2 cellular contexts compared by ENCODE assay signal in the genomic region with DNA sequence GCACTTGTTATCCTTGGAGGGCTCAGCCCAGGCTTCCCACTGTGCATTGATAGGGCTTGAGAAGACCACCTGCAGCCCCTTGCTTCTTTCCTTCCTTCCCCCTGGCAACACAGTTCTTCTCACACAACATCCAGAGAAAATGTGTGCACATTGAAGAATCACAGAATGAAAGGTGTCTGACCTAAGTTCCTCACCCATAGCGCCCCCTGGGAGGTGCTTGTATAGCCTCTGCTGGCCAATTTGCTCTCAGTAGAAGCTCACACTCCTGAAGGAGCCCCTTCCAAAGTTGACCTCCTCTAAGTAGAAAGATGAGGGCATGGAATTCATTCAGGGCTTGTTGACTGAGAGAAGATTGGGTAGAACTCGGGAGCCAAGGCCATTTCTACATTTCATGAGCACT.
TF ChIP-seq lines count a peak whose summit lies in the region.

No MANE protein-coding gene starts in this region.

TF ChIP-seq in SK-N-SH, 30 proteins besides CTCF, POLR2A, EP300 and RAD21 (continued from another document):
- TF ChIP-seq, protein P1, sequence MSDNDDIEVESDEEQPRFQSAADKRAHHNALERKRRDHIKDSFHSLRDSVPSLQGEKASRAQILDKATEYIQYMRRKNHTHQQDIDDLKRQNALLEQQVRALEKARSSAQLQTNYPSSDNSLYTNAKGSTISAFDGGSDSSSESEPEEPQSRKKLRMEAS (IDR thresholded peaks at IDR 0.05; ENCODE audit: low read depth): no peak
- TF ChIP-seq SMC3 (IDR thresholded peaks at IDR 0.05; ENCODE audit: low read depth, low read length) (no peak), RFX5 (IDR thresholded peaks at IDR 0.05; ENCODE audit: low read length) (no peak), SIN3A (IDR thresholded peaks at IDR 0.05; ENCODE audit: borderline replicate concordance, low read depth, low read length) (no peak), RCOR1 (IDR thresholded peaks at IDR 0.05; ENCODE audit: low read length) (no peak), JUND (IDR thresholded peaks at IDR 0.05) (no peak), FOSL2 (IDR thresholded peaks at IDR 0.05; ENCODE audit: borderline replicate concordance, low read depth) (no peak), MEF2A (IDR thresholded peaks at IDR 0.05; ENCODE audit: borderline replicate concordance, low read depth) (no peak), CHD2 (IDR thresholded peaks at IDR 0.05; ENCODE audit: low read length, partially characterized antibody) (no peak), YY1 (IDR thresholded peaks at IDR 0.05; ENCODE audit: low read depth) (no peak), FOXM1 (IDR thresholded peaks at IDR 0.05; ENCODE audit: low read depth) (no peak), GABPA (IDR thresholded peaks at IDR 0.05; ENCODE audit: low read depth) (no peak)
- TF ChIP-seq, protein P2, sequence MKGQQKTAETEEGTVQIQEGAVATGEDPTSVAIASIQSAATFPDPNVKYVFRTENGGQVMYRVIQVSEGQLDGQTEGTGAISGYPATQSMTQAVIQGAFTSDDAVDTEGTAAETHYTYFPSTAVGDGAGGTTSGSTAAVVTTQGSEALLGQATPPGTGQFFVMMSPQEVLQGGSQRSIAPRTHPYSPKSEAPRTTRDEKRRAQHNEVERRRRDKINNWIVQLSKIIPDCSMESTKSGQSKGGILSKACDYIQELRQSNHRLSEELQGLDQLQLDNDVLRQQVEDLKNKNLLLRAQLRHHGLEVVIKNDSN (IDR thresholded peaks at IDR 0.05; ENCODE audit: borderline replicate concordance, low read depth): no peak
- TF ChIP-seq, protein P3, sequence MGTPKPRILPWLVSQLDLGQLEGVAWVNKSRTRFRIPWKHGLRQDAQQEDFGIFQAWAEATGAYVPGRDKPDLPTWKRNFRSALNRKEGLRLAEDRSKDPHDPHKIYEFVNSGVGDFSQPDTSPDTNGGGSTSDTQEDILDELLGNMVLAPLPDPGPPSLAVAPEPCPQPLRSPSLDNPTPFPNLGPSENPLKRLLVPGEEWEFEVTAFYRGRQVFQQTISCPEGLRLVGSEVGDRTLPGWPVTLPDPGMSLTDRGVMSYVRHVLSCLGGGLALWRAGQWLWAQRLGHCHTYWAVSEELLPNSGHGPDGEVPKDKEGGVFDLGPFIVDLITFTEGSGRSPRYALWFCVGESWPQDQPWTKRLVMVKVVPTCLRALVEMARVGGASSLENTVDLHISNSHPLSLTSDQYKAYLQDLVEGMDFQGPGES (IDR thresholded peaks at IDR 0.05; ENCODE audit: low read depth, low read length): no peak

TF ChIP-seq in SK-N-SH treated with all-trans-retinoic acid at 6 μM for 48 hours, 23 proteins besides CTCF, POLR2A, EP300 and RAD21 (continued from another document):
- TF ChIP-seq, protein P4, sequence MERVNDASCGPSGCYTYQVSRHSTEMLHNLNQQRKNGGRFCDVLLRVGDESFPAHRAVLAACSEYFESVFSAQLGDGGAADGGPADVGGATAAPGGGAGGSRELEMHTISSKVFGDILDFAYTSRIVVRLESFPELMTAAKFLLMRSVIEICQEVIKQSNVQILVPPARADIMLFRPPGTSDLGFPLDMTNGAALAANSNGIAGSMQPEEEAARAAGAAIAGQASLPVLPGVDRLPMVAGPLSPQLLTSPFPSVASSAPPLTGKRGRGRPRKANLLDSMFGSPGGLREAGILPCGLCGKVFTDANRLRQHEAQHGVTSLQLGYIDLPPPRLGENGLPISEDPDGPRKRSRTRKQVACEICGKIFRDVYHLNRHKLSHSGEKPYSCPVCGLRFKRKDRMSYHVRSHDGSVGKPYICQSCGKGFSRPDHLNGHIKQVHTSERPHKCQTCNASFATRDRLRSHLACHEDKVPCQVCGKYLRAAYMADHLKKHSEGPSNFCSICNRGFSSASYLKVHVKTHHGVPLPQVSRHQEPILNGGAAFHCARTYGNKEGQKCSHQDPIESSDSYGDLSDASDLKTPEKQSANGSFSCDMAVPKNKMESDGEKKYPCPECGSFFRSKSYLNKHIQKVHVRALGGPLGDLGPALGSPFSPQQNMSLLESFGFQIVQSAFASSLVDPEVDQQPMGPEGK (CRISPR knock-in tag; IDR thresholded peaks at IDR 0.05; ENCODE audit: borderline replicate concordance): no peak
- TF ChIP-seq ZC3H10 (CRISPR knock-in tag; IDR thresholded peaks at IDR 0.05) (no peak), BACH2 (CRISPR knock-in tag; IDR thresholded peaks at IDR 0.05; ENCODE audit: borderline replicate concordance) (no peak), SNAI2 (CRISPR knock-in tag; IDR thresholded peaks at IDR 0.05) (no peak), CSDC2 (CRISPR knock-in tag; IDR thresholded peaks at IDR 0.05) (no peak), RARB (CRISPR knock-in tag; IDR thresholded peaks at IDR 0.05) (no peak), TCF4 (CRISPR knock-in tag; IDR thresholded peaks at IDR 0.05; ENCODE audit: borderline replicate concordance) (no peak), OSR1 (CRISPR knock-in tag; IDR thresholded peaks at IDR 0.05) (no peak), TOX (CRISPR knock-in tag; IDR thresholded peaks at IDR 0.05; ENCODE audit: borderline replicate concordance) (no peak), ISL1 (CRISPR knock-in tag; IDR thresholded peaks at IDR 0.05) (no peak)
- TF ChIP-seq, protein P5, sequence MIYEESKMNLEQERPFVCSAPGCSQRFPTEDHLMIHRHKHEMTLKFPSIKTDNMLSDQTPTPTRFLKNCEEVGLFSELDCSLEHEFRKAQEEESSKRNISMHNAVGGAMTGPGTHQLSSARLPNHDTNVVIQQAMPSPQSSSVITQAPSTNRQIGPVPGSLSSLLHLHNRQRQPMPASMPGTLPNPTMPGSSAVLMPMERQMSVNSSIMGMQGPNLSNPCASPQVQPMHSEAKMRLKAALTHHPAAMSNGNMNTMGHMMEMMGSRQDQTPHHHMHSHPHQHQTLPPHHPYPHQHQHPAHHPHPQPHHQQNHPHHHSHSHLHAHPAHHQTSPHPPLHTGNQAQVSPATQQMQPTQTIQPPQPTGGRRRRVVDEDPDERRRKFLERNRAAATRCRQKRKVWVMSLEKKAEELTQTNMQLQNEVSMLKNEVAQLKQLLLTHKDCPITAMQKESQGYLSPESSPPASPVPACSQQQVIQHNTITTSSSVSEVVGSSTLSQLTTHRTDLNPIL (CRISPR knock-in tag; IDR thresholded peaks at IDR 0.05; ENCODE audit: low read depth): no peak
- TF ChIP-seq, protein P6, sequence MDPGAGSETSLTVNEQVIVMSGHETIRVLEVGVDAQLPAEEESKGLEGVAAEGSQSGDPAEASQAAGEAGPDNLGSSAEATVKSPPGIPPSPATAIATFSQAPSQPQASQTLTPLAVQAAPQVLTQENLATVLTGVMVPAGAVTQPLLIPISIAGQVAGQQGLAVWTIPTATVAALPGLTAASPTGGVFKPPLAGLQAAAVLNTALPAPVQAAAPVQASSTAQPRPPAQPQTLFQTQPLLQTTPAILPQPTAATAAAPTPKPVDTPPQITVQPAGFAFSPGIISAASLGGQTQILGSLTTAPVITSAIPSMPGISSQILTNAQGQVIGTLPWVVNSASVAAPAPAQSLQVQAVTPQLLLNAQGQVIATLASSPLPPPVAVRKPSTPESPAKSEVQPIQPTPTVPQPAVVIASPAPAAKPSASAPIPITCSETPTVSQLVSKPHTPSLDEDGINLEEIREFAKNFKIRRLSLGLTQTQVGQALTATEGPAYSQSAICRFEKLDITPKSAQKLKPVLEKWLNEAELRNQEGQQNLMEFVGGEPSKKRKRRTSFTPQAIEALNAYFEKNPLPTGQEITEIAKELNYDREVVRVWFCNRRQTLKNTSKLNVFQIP (CRISPR knock-in tag; IDR thresholded peaks at IDR 0.05; ENCODE audit: borderline replicate concordance, low read depth): no peak
- TF ChIP-seq, protein P7, sequence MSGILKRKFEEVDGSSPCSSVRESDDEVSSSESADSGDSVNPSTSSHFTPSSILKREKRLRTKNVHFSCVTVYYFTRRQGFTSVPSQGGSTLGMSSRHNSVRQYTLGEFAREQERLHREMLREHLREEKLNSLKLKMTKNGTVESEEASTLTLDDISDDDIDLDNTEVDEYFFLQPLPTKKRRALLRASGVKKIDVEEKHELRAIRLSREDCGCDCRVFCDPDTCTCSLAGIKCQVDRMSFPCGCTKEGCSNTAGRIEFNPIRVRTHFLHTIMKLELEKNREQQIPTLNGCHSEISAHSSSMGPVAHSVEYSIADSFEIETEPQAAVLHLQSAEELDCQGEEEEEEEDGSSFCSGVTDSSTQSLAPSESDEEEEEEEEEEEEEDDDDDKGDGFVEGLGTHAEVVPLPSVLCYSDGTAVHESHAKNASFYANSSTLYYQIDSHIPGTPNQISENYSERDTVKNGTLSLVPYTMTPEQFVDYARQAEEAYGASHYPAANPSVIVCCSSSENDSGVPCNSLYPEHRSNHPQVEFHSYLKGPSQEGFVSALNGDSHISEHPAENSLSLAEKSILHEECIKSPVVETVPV (CRISPR knock-in tag; IDR thresholded peaks at IDR 0.05): no peak
TF ChIP-seq in SK-N-SH treated with all-trans-retinoic acid at 6 μM for 48 hours: peak in this region for 0.
